In genomic region chr5:69048233-69048632, GRCh38 we compare ENCODE assay signal across 1 cellular context.
TF ChIP-seq lines count a peak whose summit lies in the region.

No MANE protein-coding gene starts in this region.

TF ChIP-seq in H1, 55 proteins besides CTCF, POLR2A, EP300 and RAD21 (continued from another document):
- TF ChIP-seq, protein P1, sequence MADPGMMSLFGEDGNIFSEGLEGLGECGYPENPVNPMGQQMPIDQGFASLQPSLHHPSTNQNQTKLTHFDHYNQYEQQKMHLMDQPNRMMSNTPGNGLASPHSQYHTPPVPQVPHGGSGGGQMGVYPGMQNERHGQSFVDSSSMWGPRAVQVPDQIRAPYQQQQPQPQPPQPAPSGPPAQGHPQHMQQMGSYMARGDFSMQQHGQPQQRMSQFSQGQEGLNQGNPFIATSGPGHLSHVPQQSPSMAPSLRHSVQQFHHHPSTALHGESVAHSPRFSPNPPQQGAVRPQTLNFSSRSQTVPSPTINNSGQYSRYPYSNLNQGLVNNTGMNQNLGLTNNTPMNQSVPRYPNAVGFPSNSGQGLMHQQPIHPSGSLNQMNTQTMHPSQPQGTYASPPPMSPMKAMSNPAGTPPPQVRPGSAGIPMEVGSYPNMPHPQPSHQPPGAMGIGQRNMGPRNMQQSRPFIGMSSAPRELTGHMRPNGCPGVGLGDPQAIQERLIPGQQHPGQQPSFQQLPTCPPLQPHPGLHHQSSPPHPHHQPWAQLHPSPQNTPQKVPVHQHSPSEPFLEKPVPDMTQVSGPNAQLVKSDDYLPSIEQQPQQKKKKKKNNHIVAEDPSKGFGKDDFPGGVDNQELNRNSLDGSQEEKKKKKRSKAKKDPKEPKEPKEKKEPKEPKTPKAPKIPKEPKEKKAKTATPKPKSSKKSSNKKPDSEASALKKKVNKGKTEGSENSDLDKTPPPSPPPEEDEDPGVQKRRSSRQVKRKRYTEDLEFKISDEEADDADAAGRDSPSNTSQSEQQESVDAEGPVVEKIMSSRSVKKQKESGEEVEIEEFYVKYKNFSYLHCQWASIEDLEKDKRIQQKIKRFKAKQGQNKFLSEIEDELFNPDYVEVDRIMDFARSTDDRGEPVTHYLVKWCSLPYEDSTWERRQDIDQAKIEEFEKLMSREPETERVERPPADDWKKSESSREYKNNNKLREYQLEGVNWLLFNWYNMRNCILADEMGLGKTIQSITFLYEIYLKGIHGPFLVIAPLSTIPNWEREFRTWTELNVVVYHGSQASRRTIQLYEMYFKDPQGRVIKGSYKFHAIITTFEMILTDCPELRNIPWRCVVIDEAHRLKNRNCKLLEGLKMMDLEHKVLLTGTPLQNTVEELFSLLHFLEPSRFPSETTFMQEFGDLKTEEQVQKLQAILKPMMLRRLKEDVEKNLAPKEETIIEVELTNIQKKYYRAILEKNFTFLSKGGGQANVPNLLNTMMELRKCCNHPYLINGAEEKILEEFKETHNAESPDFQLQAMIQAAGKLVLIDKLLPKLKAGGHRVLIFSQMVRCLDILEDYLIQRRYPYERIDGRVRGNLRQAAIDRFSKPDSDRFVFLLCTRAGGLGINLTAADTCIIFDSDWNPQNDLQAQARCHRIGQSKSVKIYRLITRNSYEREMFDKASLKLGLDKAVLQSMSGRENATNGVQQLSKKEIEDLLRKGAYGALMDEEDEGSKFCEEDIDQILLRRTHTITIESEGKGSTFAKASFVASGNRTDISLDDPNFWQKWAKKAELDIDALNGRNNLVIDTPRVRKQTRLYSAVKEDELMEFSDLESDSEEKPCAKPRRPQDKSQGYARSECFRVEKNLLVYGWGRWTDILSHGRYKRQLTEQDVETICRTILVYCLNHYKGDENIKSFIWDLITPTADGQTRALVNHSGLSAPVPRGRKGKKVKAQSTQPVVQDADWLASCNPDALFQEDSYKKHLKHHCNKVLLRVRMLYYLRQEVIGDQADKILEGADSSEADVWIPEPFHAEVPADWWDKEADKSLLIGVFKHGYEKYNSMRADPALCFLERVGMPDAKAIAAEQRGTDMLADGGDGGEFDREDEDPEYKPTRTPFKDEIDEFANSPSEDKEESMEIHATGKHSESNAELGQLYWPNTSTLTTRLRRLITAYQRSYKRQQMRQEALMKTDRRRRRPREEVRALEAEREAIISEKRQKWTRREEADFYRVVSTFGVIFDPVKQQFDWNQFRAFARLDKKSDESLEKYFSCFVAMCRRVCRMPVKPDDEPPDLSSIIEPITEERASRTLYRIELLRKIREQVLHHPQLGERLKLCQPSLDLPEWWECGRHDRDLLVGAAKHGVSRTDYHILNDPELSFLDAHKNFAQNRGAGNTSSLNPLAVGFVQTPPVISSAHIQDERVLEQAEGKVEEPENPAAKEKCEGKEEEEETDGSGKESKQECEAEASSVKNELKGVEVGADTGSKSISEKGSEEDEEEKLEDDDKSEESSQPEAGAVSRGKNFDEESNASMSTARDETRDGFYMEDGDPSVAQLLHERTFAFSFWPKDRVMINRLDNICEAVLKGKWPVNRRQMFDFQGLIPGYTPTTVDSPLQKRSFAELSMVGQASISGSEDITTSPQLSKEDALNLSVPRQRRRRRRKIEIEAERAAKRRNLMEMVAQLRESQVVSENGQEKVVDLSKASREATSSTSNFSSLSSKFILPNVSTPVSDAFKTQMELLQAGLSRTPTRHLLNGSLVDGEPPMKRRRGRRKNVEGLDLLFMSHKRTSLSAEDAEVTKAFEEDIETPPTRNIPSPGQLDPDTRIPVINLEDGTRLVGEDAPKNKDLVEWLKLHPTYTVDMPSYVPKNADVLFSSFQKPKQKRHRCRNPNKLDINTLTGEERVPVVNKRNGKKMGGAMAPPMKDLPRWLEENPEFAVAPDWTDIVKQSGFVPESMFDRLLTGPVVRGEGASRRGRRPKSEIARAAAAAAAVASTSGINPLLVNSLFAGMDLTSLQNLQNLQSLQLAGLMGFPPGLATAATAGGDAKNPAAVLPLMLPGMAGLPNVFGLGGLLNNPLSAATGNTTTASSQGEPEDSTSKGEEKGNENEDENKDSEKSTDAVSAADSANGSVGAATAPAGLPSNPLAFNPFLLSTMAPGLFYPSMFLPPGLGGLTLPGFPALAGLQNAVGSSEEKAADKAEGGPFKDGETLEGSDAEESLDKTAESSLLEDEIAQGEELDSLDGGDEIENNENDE (IDR thresholded peaks at IDR 0.05; ENCODE audit: insufficient replicate concordance, low read length): no peak
TF ChIP-seq in H1: peak in this region for 0.
